Comparison of ENCODE assay signal across 1 cellular context in genomic region chr10:11034762-11035161, GRCh38.
TF ChIP-seq lines count a peak whose summit lies in the region.

No MANE protein-coding gene starts in this region.

TF ChIP-seq in IMR-90, 13 proteins besides CTCF, POLR2A, EP300 and RAD21:
- TF ChIP-seq ELK1 (IDR thresholded peaks at IDR 0.05; ENCODE audit: borderline replicate concordance, low read depth, low read length), result no peak
- TF ChIP-seq SMC3 (IDR thresholded peaks at IDR 0.05; ENCODE audit: low read depth, low read length), result no peak
- TF ChIP-seq RCOR1 (IDR thresholded peaks at IDR 0.05; ENCODE audit: insufficient replicate concordance, low read length), result no peak
- no peak for TF ChIP-seq MAFK (IDR thresholded peaks at IDR 0.05; ENCODE audit: low read depth, low read length)
- TF ChIP-seq MXI1 (IDR thresholded peaks at IDR 0.05; ENCODE audit: borderline replicate concordance, low read depth, low read length), result no peak
- no peak for TF ChIP-seq MAZ (IDR thresholded peaks at IDR 0.05; ENCODE audit: borderline replicate concordance, low read depth, low read length)
- no peak for TF ChIP-seq BHLHE40 (IDR thresholded peaks at IDR 0.05; ENCODE audit: low read depth, low read length)
- no peak for TF ChIP-seq USF2 (IDR thresholded peaks at IDR 0.05; ENCODE audit: low read depth, low read length)
- no peak for TF ChIP-seq RFX5 (IDR thresholded peaks at IDR 0.05; ENCODE audit: low read depth, low read length)
- no peak for TF ChIP-seq CHD1 (IDR thresholded peaks at IDR 0.05; ENCODE audit: low read depth, low read length)
- TF ChIP-seq CEBPB (IDR thresholded peaks at IDR 0.05; ENCODE audit: low read depth, low read length), result no peak
- TF ChIP-seq FOS (IDR thresholded peaks at IDR 0.05; ENCODE audit: low read depth, low read length), result no peak
- no peak for TF ChIP-seq NFE2L2 (IDR thresholded peaks at IDR 0.05; ENCODE audit: low read depth, low read length)
